ENCODE assay signal across 24 cellular contexts in the genomic region with DNA sequence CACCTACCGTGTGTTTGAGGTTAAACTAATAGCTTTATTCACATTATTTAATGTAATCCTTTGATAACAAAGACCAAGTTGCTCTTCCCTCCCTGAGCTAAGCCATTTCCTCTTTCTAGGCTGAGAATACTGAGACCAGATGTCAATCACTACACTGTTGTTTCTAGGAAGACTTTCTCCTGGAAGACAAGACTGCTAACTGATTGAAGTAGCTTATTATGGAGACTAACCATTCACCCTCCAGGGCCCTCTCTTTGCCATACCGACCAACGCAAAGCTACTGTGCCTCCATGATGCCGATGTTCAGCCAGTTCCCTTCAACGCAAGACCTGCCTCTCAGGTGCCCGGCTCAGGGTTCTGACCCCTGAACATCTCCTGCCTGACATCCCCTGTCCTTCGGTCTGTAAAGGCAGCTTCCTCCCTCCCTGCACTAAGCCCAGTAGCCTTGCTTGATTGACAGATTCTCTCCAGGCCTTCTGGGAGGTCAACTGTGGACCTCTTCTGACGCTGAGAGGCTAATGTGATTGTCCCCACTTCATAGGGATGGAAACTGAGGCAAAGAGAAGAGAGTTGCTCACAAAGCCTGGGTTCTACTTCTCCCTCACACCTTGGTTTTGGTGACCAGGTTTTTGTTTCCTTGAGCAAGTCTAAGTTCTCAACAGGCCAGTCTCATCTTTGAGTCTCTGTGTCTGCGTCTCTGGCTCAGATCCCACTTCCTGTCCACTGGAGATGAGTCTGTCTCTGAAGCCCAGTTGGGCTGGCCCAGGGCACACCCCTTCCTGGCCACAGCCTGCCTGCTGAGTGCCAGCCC.
"Had no signal": no experiment of that assay in that cellular context is flagged by ENCODE, and none has a peak within 500 bp of the region (broad histone marks: within the 10 kb centered on the region; RNA-seq: fewer than 3 reads in every experiment).

No MANE protein-coding gene starts in this region.

- H3K4me1 ChIP-seq: heart right ventricle, prostate gland, spleen, thyroid gland had no signal

- DNase-seq: activated CD4-positive, alpha-beta T cell treated with anti-CD3 and anti-CD28 coated beads for 1 hour; activated CD4-positive, alpha-beta T cell treated with anti-CD3 and anti-CD28 coated beads, Interleukin-2, amount 50 U/mL, for 1 hour; activated CD8-positive, alpha-beta T cell treated with anti-CD3 and anti-CD28 coated beads, Interleukin-2, amount 10 ng/mL, durations not matched to agents 7 days and 5 days; activated naive CD4-positive, alpha-beta T cell treated with Interleukin-2 at 50 U/mL for 16 hours; activated naive CD8-positive, alpha-beta T cell treated with anti-CD3 and anti-CD28 coated beads, Interleukin-2, amount 10 ng/mL, durations not matched to agents 7 days and 5 days; activated T-cell treated with anti-CD3 and anti-CD28 coated beads, Interleukin-2, amount 50 U/mL, for 24 hours; amniotic stem cell; cerebellar nuclear complex; effector CD4-positive, alpha-beta T cell; erythroblast; foreskin fibroblast; heart right ventricle; kidney; midbrain; ovary; spleen; stimulated activated CD4-positive, alpha-beta T cell treated with anti-CD3 and anti-CD28 coated beads, Interleukin-4, amount 100 ng/mL, for 1 hour; stimulated activated naive CD4-positive, alpha-beta T cell treated with Interleukin-2 at 50 U/mL for 16 hours; T-cell; thyroid gland had no signal

- H3K4me1 Mint-ChIP-seq: activated naive CD8-positive, alpha-beta T cell treated with anti-CD3 and anti-CD28 coated beads, Interleukin-2, amount 10 ng/mL, durations not matched to agents 7 days and 5 days; activated T-helper 17 cell treated with anti-CD3 and anti-CD28 coated beads, Interleukin-2, amount 50 U/mL, for 72 hours; T-cell had no signal

- H3K9me3 Mint-ChIP-seq: activated naive CD8-positive, alpha-beta T cell treated with anti-CD3 and anti-CD28 coated beads, Interleukin-2, amount 10 ng/mL, durations not matched to agents 7 days and 5 days; activated T-cell treated with anti-CD3 and anti-CD28 coated beads, Interleukin-2, amount 50 U/mL, for 24 hours; natural killer cell treated with Interleukin-12 subunit alpha and Interleukin-12 subunit beta and Interleukin-15 and Interleukin-18, amount 100 ng/mL, for 72 hours had no signal

- H3K27ac Mint-ChIP-seq: activated CD8-positive, alpha-beta T cell treated with anti-CD3 and anti-CD28 coated beads, Interleukin-2, amount 10 ng/mL, durations not matched to agents 7 days and 5 days; activated naive CD8-positive, alpha-beta T cell treated with anti-CD3 and anti-CD28 coated beads, Interleukin-2, amount 10 ng/mL, durations not matched to agents 7 days and 5 days; activated T-cell treated with anti-CD3 and anti-CD28 coated beads, Interleukin-2, amount 50 U/mL, for 24 hours; activated T-helper 17 cell treated with anti-CD3 and anti-CD28 coated beads, Interleukin-2, amount 50 U/mL, for 72 hours; natural killer cell treated with Interleukin-12 subunit alpha and Interleukin-12 subunit beta and Interleukin-15 and Interleukin-18, amount 100 ng/mL, for 72 hours; T-cell had no signal

- H3K4me3 ChIP-seq: heart right ventricle, lung, ovary, prostate gland, spleen, thyroid gland had no signal

- H3K27me3 Mint-ChIP-seq: activated naive CD8-positive, alpha-beta T cell treated with anti-CD3 and anti-CD28 coated beads, Interleukin-2, amount 10 ng/mL, durations not matched to agents 7 days and 5 days; activated T-cell treated with anti-CD3 and anti-CD28 coated beads, Interleukin-2, amount 50 U/mL, for 24 hours; activated T-helper 17 cell treated with anti-CD3 and anti-CD28 coated beads, Interleukin-2, amount 50 U/mL, for 72 hours; natural killer cell treated with Interleukin-12 subunit alpha and Interleukin-12 subunit beta and Interleukin-15 and Interleukin-18, amount 100 ng/mL, for 72 hours; T-cell had no signal

- H3K4me3 Mint-ChIP-seq: activated CD8-positive, alpha-beta T cell treated with anti-CD3 and anti-CD28 coated beads, Interleukin-2, amount 10 ng/mL, durations not matched to agents 7 days and 5 days; activated naive CD8-positive, alpha-beta T cell treated with anti-CD3 and anti-CD28 coated beads, Interleukin-2, amount 10 ng/mL, durations not matched to agents 7 days and 5 days; activated T-cell treated with anti-CD3 and anti-CD28 coated beads, Interleukin-2, amount 50 U/mL, for 24 hours; activated T-helper 17 cell treated with anti-CD3 and anti-CD28 coated beads, Interleukin-2, amount 50 U/mL, for 72 hours; natural killer cell treated with Interleukin-12 subunit alpha and Interleukin-12 subunit beta and Interleukin-15 and Interleukin-18, amount 100 ng/mL, for 72 hours; T-cell had no signal

- H3K9me3 ChIP-seq: ovary, prostate gland, thyroid gland had no signal

- H3K36me3 ChIP-seq: heart right ventricle, ovary, prostate gland, spleen, thyroid gland had no signal

- H3K27me3 ChIP-seq: heart right ventricle, ovary, spleen, thyroid gland had no signal

- ATAC-seq: activated CD8-positive, alpha-beta T cell treated with anti-CD3 and anti-CD28 coated beads, Interleukin-2, amount 10 ng/mL, durations not matched to agents 7 days and 5 days; activated T-helper 17 cell treated with anti-CD3 and anti-CD28 coated beads, Interleukin-2, amount 50 U/mL, for 72 hours; heart right ventricle; natural killer cell treated with Interleukin-12 subunit alpha and Interleukin-12 subunit beta and Interleukin-15 and Interleukin-18, amount 100 ng/mL, for 72 hours; T-cell had no signal

- H3K27ac ChIP-seq: heart right ventricle, ovary, prostate gland, spleen, thyroid gland had no signal

- H3K36me3 Mint-ChIP-seq: activated naive CD8-positive, alpha-beta T cell treated with anti-CD3 and anti-CD28 coated beads, Interleukin-2, amount 10 ng/mL, durations not matched to agents 7 days and 5 days; natural killer cell treated with Interleukin-12 subunit alpha and Interleukin-12 subunit beta and Interleukin-15 and Interleukin-18, amount 100 ng/mL, for 72 hours; T-cell had no signal
